In genomic region chr10:22655312-22655973, GRCh38 we compare ENCODE assay signal across 9 cellular contexts. TPM values are rescaled to one million over a fixed set of nuclear protein-coding genes. Genes with fewer than 3 reads are reported as not detected.
A peak's percentile ranks its signal among the peaks of the same experiment; 100 is the strongest.
DNase-seq lines count a peak whose midpoint lies in the region; ATAC-seq and TF ChIP-seq lines count a peak whose summit lies in the region.
"Had no signal": no experiment of that assay in that cellular context is flagged by ENCODE, and none has a peak within 500 bp of the region (broad histone marks: within the 10 kb centered on the region; RNA-seq: fewer than 3 reads in every experiment).

No MANE protein-coding gene starts in this region.

- H3K36me3 ChIP-seq in DND-41 (ENCODE audit: insufficient read depth, low read length) = peaks cover 6% of the 10 kb centered on the region
- H3K36me3 ChIP-seq in naive thymus-derived CD4-positive, alpha-beta T cell (ENCODE audit: control insufficient read depth in 2 of 3, insufficient read depth in 3 of 3, low read length in 3 of 3) = no peaks in the 10 kb centered on the region
- H3K36me3 ChIP-seq in neuronal stem cell (replicated peaks in 1 of 2; ENCODE audit: control insufficient read depth in 2 of 2, insufficient read depth in 2 of 2, low read length in 2 of 2) = no peaks in the 10 kb centered on the region

- peaks cover 77% of the 10 kb centered on the region for H4K20me1 ChIP-seq in DND-41 (ENCODE audit: insufficient read depth, low read length)

- H3K4me1 Mint-ChIP-seq in activated naive CD8-positive, alpha-beta T cell treated with anti-CD3 and anti-CD28 coated beads, Interleukin-2, amount 10 ng/mL, durations not matched to agents 7 days and 5 days = peaks cover 83% of the 10 kb centered on the region
- H3K4me1 Mint-ChIP-seq in naive thymus-derived CD4-positive, alpha-beta T cell = peaks cover 84 to 100% (median 90%) of the 10 kb centered on the region in 7 donors

- no peaks in the 10 kb centered on the region for H3K27me3 Mint-ChIP-seq in activated naive CD8-positive, alpha-beta T cell treated with anti-CD3 and anti-CD28 coated beads, Interleukin-2, amount 10 ng/mL, durations not matched to agents 7 days and 5 days
- H3K27me3 Mint-ChIP-seq in naive thymus-derived CD4-positive, alpha-beta T cell = no peaks in the 10 kb centered on the region

- H3K9me3 ChIP-seq in DND-41 (ENCODE audit: insufficient read depth, low read length, severe bottlenecking) = no peaks in the 10 kb centered on the region
- no peaks in the 10 kb centered on the region for H3K9me3 ChIP-seq in naive thymus-derived CD4-positive, alpha-beta T cell (ENCODE audit: control insufficient read depth in 2 of 3, low read length in 3 of 3)
- H3K9me3 ChIP-seq in neuronal stem cell (replicated peaks in 1 of 2; ENCODE audit: control insufficient read depth in 2 of 2, insufficient read depth in 1 of 2, low read depth in 1 of 2, low read length in 2 of 2) = no peaks in the 10 kb centered on the region

- H3K79me2 ChIP-seq in DND-41 (ENCODE audit: insufficient read depth, low read length) = peaks cover 72% of the 10 kb centered on the region

- H3K36me3 Mint-ChIP-seq in activated naive CD8-positive, alpha-beta T cell treated with anti-CD3 and anti-CD28 coated beads, Interleukin-2, amount 10 ng/mL, durations not matched to agents 7 days and 5 days = peaks cover 27% of the 10 kb centered on the region
- peaks cover 0 to 31% (median 3%) of the 10 kb centered on the region in 5 donors for H3K36me3 Mint-ChIP-seq in naive thymus-derived CD4-positive, alpha-beta T cell

- H2AK5ac ChIP-seq in neuronal stem cell (ENCODE audit: low read depth, low read length) = no peak overlapping the region

- CTCF ChIA-PET in naive thymus-derived CD4-positive, alpha-beta T cell (lab: Charles Lee) = interaction anchor here (0.5 to 4.3 kb wide), 11 partner anchors 11 to 112 kb away, joined by 3 to 17 read pairs (median 4); no protein-coding TSS in a partner anchor

- peak overlapping the region; percentile 73 for H3K4me3 Mint-ChIP-seq in activated naive CD8-positive, alpha-beta T cell treated with anti-CD3 and anti-CD28 coated beads, Interleukin-2, amount 10 ng/mL, durations not matched to agents 7 days and 5 days
- peak overlapping the region; percentile 67 to 87 (median 81) for H3K4me3 Mint-ChIP-seq in naive thymus-derived CD4-positive, alpha-beta T cell

- H2BK5ac ChIP-seq in neuronal stem cell (ENCODE audit: low read length) = no peak overlapping the region

- H2BK120ac ChIP-seq in neuronal stem cell (ENCODE audit: low read depth, low read length) = no peak overlapping the region

- no peak overlapping the region for H2AFZ ChIP-seq in DND-41 (ENCODE audit: low read depth, low read length)
- no peak overlapping the region for H2AFZ ChIP-seq in neuronal stem cell (ENCODE audit: low read length)

- no CpG with 5 or more reads among the region's 10 CpGs for WGBS in neuronal stem cell (ENCODE audit: extremely low coverage in 2 of 2, insufficient read length in 2 of 2, insufficient replicate concordance in 1 of 2), 2 donors

- H3K4me3 ChIP-seq in DND-41 (ENCODE audit: low read depth in 1 of 2, low read length in 2 of 2) (no peak overlapping the region), neuronal stem cell (ENCODE audit: low read length in 2 of 2) (no peak overlapping the region)
- peak overlapping the region; percentile 23 for H3K4me3 ChIP-seq in naive thymus-derived CD4-positive, alpha-beta T cell (ENCODE audit: low read length)

- peak overlapping the region; percentile 90 for H3K27ac Mint-ChIP-seq in activated naive CD8-positive, alpha-beta T cell treated with anti-CD3 and anti-CD28 coated beads, Interleukin-2, amount 10 ng/mL, durations not matched to agents 7 days and 5 days
- peak overlapping the region; percentile 82 to 97 (median 92) for H3K27ac Mint-ChIP-seq in naive thymus-derived CD4-positive, alpha-beta T cell

- H2BK15ac ChIP-seq in neuronal stem cell (ENCODE audit: low read length) = no peak overlapping the region

- H3K27ac ChIP-seq in DND-41 (ENCODE audit: low read length) (no peak overlapping the region), neuronal stem cell (replicated peaks; ENCODE audit: low read length) (no peak overlapping the region)
- H3K27ac ChIP-seq in naive thymus-derived CD4-positive, alpha-beta T cell (ENCODE audit: low read depth, low read length) = peak overlapping the region; percentile 54

- no peak overlapping the region for H3K4ac ChIP-seq in neuronal stem cell (ENCODE audit: low read length)

- no peak overlapping the region for H2BK12ac ChIP-seq in neuronal stem cell (ENCODE audit: low read length)

- no peaks in the 10 kb centered on the region for H3K79me1 ChIP-seq in neuronal stem cell (ENCODE audit: low read depth, low read length)

- no peak for TF ChIP-seq CTCF in DND-41 (IDR thresholded peaks at IDR 0.05; ENCODE audit: borderline replicate concordance, extremely low read depth, low read length, poor library complexity, severe bottlenecking)

- H3K4me2 ChIP-seq in DND-41 (ENCODE audit: insufficient read depth, low read length) = no peak overlapping the region
- no peak overlapping the region for H3K4me2 ChIP-seq in neuronal stem cell (ENCODE audit: insufficient read depth, low read length, poor library complexity, severe bottlenecking)

- H3K27me3 ChIP-seq in DND-41 (ENCODE audit: insufficient read depth, low read length, poor library complexity) (no peaks in the 10 kb centered on the region), neuronal stem cell (ENCODE audit: control insufficient read depth in 3 of 3, insufficient read depth in 3 of 3, low read depth in 1 of 3, low read length in 3 of 3) (no peaks in the 10 kb centered on the region)
- no peaks in the 10 kb centered on the region for H3K27me3 ChIP-seq in naive thymus-derived CD4-positive, alpha-beta T cell (ENCODE audit: control insufficient read depth in 2 of 2, insufficient read depth in 2 of 2, low read length in 2 of 2)

- H3K18ac ChIP-seq in neuronal stem cell (ENCODE audit: low read length) = no peak overlapping the region

- H3K9ac ChIP-seq in DND-41 (ENCODE audit: low read depth, low read length) (no peak overlapping the region), neuronal stem cell (ENCODE audit: low read depth, low read length, poor library complexity) (no peak overlapping the region)

- intact Hi-C loops in naive thymus-derived CD4-positive, alpha-beta T cell (cut with micrococcal nuclease) = loop anchor here (1.0 to 10.0 kb wide), 10 partner anchors 9 to 1131 kb away; partner anchors contain the start of genes PIP4K2A (in 2 of the 2), BMI1 (in 1 of the 2), DNAJC1 (in 1 of the 2) and SKIDA1 (in 1 of the 2)
- intact Hi-C loops in left cardiac atrium (cut with DNase I) = no loop called here

- no peak overlapping the region for H3K14ac ChIP-seq in neuronal stem cell (ENCODE audit: low read length)

- peak; percentile 20 for DNase-seq in DND-41
- peak; percentile 22 for DNase-seq in HuH-7.5 (ENCODE audit: low spot score)
- DNase-seq in activated naive CD8-positive, alpha-beta T cell treated with anti-CD3 and anti-CD28 coated beads, Interleukin-2, amount 10 ng/mL, durations not matched to agents 7 days and 5 days = no peak
- peak in 7 of 9 donors; percentile 69 to 90 (median 86) for DNase-seq in naive thymus-derived CD4-positive, alpha-beta T cell
- no peak for DNase-seq in neuronal stem cell (ENCODE audit: low spot score)
- no peak for DNase-seq in left cardiac atrium

- no peak overlapping the region for H3K23ac ChIP-seq in neuronal stem cell (ENCODE audit: low read depth, low read length, poor library complexity)

- H3K9me3 Mint-ChIP-seq in activated naive CD8-positive, alpha-beta T cell treated with anti-CD3 and anti-CD28 coated beads, Interleukin-2, amount 10 ng/mL, durations not matched to agents 7 days and 5 days = no peaks in the 10 kb centered on the region
- H3K9me3 Mint-ChIP-seq in naive thymus-derived CD4-positive, alpha-beta T cell = peaks cover 0 to 2% (median 0%) of the 10 kb centered on the region in 11 donors

- ATAC-seq in DND-41 (ENCODE audit: insufficient read depth, low read depth) = peak; percentile 71
- peak; percentile 24 for ATAC-seq in activated naive CD8-positive, alpha-beta T cell treated with anti-CD3 and anti-CD28 coated beads, Interleukin-2, amount 10 ng/mL, durations not matched to agents 7 days and 5 days (ENCODE audit: low read depth)
- ATAC-seq in naive thymus-derived CD4-positive, alpha-beta T cell = peak; percentile 89
- ATAC-seq in GM18520 (IDR thresholded peaks at IDR 0.05; ENCODE audit: unreplicated experiment) = no peak
- no peak for ATAC-seq in left cardiac atrium
- ATAC-seq in GM19467 (IDR thresholded peaks at IDR 0.05; ENCODE audit: unreplicated experiment) = no peak
- ATAC-seq: SK-N-SH treated with all-trans-retinoic acid at 6 μM for 48 hours had no signal

- no peak overlapping the region for H4K91ac ChIP-seq in neuronal stem cell (ENCODE audit: low read depth, low read length, poor library complexity)

- POLR2A ChIA-PET in activated naive CD8-positive, alpha-beta T cell treated with anti-CD3 and anti-CD28 coated beads, Interleukin-2, amount 10 ng/mL, durations not matched to agents 7 days and 5 days (lab: Charles Lee) = interaction anchor here (0.9 to 2.6 kb wide), 8 partner anchors 8 to 58 kb away, joined by 3 to 13 read pairs (median 5); partner anchors contain the start of gene PIP4K2A
- POLR2A ChIA-PET in naive thymus-derived CD4-positive, alpha-beta T cell (lab: Charles Lee) = interaction anchor here (0.6 to 10.4 kb wide), 22 partner anchors 9 to 339 kb away, joined by 3 to 97 read pairs (median 4); partner anchors contain the start of genes COMMD3 and PIP4K2A

- H3K4me1 ChIP-seq in DND-41 (ENCODE audit: insufficient read depth, low read length) = peaks cover 9% of the 10 kb centered on the region; the same call in 1 of the 2 replicates
- H3K4me1 ChIP-seq in naive thymus-derived CD4-positive, alpha-beta T cell (ENCODE audit: control insufficient read depth in 2 of 2, insufficient read depth in 2 of 2, low read length in 2 of 2) = peaks cover 84 to 88% of the 10 kb centered on the region in 2 donors
- H3K4me1 ChIP-seq in neuronal stem cell (ENCODE audit: control insufficient read depth in 2 of 2, insufficient read depth in 1 of 2, low read depth in 1 of 2, low read length in 2 of 2) = peaks cover 2 to 13% of the 10 kb centered on the region in 2 donors

- H4K8ac ChIP-seq in neuronal stem cell (ENCODE audit: low read depth, low read length) = no peak overlapping the region

RNA-seq across cellular contexts. Expression of gene PIP4K2A, which starts 58.9 kb away (rescaled TPM):
- total RNA-seq in activated naive CD8-positive, alpha-beta T cell treated with anti-CD3 and anti-CD28 coated beads, Interleukin-2, amount 10 ng/mL, durations not matched to agents 7 days and 5 days = 100 to 1,000 TPM; 179 to 199 TPM
- 100 to 1,000 TPM; 110 to 152 (median 140) TPM for total RNA-seq in naive thymus-derived CD4-positive, alpha-beta T cell
- 10 to 100 TPM; 40.9 to 43.5 TPM for polyA plus RNA-seq in naive thymus-derived CD4-positive, alpha-beta T cell
- 20.6 TPM for polyA plus RNA-seq in neuronal stem cell (2013, experiment 1 of 2)
- 21.3 TPM for polyA plus RNA-seq in neuronal stem cell (2013, experiment 2 of 2)
- 10 to 100 TPM; 21.1 to 24.5 TPM for total RNA-seq in left cardiac atrium

Comparison
In these comparisons a context has a peak if more than half of its experiments do, and no peak if none do; other contexts are left out.
1. ATAC-seq: peak in DND-41 (single experiment), activated naive CD8-positive, alpha-beta T cell treated with anti-CD3 and anti-CD28 coated beads, Interleukin-2, amount 10 ng/mL, durations not matched to agents 7 days and 5 days (single experiment) and naive thymus-derived CD4-positive, alpha-beta T cell (single experiment); none in GM18520 (single experiment), left cardiac atrium (0 of 2) and GM19467 (single experiment).
2. DNase-seq: peak in DND-41 (single experiment), HuH-7.5 (single experiment) and naive thymus-derived CD4-positive, alpha-beta T cell (7 of 9); none in activated naive CD8-positive, alpha-beta T cell treated with anti-CD3 and anti-CD28 coated beads, Interleukin-2, amount 10 ng/mL, durations not matched to agents 7 days and 5 days (single experiment), neuronal stem cell (single experiment) and left cardiac atrium (single experiment).
3. RNA of gene PIP4K2A, which starts 58.9 kb away (total RNA-seq): 179 to 199 TPM in activated naive CD8-positive, alpha-beta T cell treated with anti-CD3 and anti-CD28 coated beads, Interleukin-2, amount 10 ng/mL, durations not matched to agents 7 days and 5 days and 110 to 152 TPM in naive thymus-derived CD4-positive, alpha-beta T cell; 21.1 to 24.5 TPM in left cardiac atrium; every median in the first group is over 4 times any median in the second.
4. intact Hi-C loops: an anchor here in naive thymus-derived CD4-positive, alpha-beta T cell (1.0 to 10.0 kb wide); none called in left cardiac atrium.